In genomic region chr13:20403826-20404225, GRCh38 we compare ENCODE assay signal across 16 cellular contexts.
"Had no signal": no experiment of that assay in that cellular context is flagged by ENCODE, and none has a peak within 500 bp of the region (broad histone marks: within the 10 kb centered on the region; RNA-seq: fewer than 3 reads in every experiment).

No MANE protein-coding gene starts in this region.

- H3K27ac ChIP-seq: heart left ventricle, ovary, right atrium auricular region, suprapubic skin, thyroid gland had no signal

- ATAC-seq: esophagus mucosa; heart left ventricle; mucosa of descending colon; naive thymus-derived CD8-positive, alpha-beta T cell had no signal

- H3K9me3 ChIP-seq: heart left ventricle, mucosa of descending colon, ovary, right atrium auricular region, suprapubic skin, thyroid gland had no signal

- H3K27me3 Mint-ChIP-seq: naive thymus-derived CD8-positive, alpha-beta T cell had no signal

- H3K4me1 ChIP-seq: heart left ventricle, right atrium auricular region had no signal

- H3K36me3 ChIP-seq: ovary had no signal

- DNase-seq: effector memory CD4-positive, alpha-beta T cell; heart left ventricle; hippocampal formation; kidney glomerular epithelial cell; mesendoderm; mucosa of descending colon; naive thymus-derived CD8-positive, alpha-beta T cell; ovary; stimulated activated CD4-positive, alpha-beta T cell treated with anti-CD3 and anti-CD28 coated beads, Interleukin-2, amount 100 ng/mL, for 48 hours; stimulated activated naive CD4-positive, alpha-beta T cell treated with Interleukin-2 at 50 U/mL for 16 hours; thyroid gland had no signal

- H3K4me1 Mint-ChIP-seq: neural crest cell had no signal

- H3K4me2 ChIP-seq: smooth muscle cell had no signal

- H3K27ac Mint-ChIP-seq: naive thymus-derived CD8-positive, alpha-beta T cell had no signal

- H3K9me3 Mint-ChIP-seq: naive thymus-derived CD8-positive, alpha-beta T cell; neural crest cell had no signal

- H3K4me3 ChIP-seq: heart left ventricle, mucosa of descending colon, ovary, right atrium auricular region, smooth muscle cell, suprapubic skin, thyroid gland had no signal

- H3K27me3 ChIP-seq: heart left ventricle, ovary, right atrium auricular region, suprapubic skin, thyroid gland had no signal

- H3K4me3 Mint-ChIP-seq: naive thymus-derived CD8-positive, alpha-beta T cell; neural crest cell had no signal
